1 cellular context compared by ENCODE assay signal in the genomic region with DNA sequence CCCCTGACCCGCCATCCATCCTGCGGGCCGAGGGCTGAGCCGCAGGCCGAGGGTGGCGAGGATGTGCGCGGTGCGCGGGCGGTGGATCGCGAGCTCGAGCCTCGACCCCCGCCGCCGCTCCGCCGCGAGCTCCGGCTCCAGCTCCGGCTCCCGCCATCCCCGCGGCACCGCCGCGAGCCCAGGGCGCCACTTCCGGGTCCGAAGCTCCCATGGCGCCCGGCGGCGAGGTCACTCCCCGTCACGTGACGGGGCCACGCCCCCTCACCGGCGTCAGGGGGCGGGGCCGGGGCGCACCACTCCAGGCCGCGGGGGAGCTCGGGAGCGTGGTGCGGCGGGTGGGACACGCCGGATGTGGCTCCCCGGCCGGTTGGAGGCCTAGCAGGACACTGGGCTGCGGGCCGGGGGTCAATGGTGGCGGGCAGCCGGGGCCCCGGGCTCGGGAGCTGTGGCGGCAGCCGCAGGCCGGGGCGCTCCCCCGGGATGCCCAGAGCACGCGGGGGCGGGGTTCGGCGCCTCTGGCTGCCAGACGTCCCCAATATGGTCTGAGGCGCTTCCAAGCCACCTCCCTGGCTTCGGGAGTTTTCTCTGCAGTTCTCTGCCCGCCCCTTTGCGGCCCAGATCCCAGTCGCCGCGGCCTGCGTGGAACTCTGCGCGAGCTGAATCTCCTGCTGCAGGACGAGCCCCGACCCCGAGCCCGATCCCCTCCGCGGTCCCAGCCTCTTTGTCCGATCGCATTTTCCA.
A peak's percentile ranks its signal among the peaks of the same experiment; 100 is the strongest.
TF ChIP-seq lines count a peak whose summit lies in the region.

A gene with protein sequence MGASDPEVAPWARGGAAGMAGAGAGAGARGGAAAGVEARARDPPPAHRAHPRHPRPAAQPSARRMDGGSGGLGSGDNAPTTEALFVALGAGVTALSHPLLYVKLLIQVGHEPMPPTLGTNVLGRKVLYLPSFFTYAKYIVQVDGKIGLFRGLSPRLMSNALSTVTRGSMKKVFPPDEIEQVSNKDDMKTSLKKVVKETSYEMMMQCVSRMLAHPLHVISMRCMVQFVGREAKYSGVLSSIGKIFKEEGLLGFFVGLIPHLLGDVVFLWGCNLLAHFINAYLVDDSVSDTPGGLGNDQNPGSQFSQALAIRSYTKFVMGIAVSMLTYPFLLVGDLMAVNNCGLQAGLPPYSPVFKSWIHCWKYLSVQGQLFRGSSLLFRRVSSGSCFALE (minus strand): TSS at position 234 of the 741 bp plus-strand sequence. CDS start 23 bp downstream, at position 211.

TF ChIP-seq in HepG2, 621 proteins besides CTCF, POLR2A, EP300 and RAD21 (continued from another document and continues in another):
- TF ChIP-seq, protein P1, sequence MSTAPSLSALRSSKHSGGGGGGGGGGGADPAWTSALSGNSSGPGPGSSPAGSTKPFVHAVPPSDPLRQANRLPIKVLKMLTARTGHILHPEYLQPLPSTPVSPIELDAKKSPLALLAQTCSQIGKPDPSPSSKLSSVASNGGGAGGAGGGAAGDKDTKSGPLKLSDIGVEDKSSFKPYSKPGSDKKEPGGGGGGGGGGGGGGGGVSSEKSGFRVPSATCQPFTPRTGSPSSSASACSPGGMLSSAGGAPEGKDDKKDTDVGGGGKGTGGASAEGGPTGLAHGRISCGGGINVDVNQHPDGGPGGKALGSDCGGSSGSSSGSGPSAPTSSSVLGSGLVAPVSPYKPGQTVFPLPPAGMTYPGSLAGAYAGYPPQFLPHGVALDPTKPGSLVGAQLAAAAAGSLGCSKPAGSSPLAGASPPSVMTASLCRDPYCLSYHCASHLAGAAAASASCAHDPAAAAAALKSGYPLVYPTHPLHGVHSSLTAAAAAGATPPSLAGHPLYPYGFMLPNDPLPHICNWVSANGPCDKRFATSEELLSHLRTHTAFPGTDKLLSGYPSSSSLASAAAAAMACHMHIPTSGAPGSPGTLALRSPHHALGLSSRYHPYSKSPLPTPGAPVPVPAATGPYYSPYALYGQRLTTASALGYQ (CRISPR knock-in tag; IDR thresholded peaks at IDR 0.05) = no peak
- 0 out of 2 replicates have a peak, but pooled peaks have one; percentile 49 for TF ChIP-seq ZBTB7A (CRISPR knock-in tag; IDR thresholded peaks at IDR 0.05)
- TF ChIP-seq IRF2 (CRISPR knock-in tag; IDR thresholded peaks at IDR 0.05) = peak; percentile 63; the same call in 1 of the 2 replicates
- TF ChIP-seq TSC22D2 (CRISPR knock-in tag; IDR thresholded peaks at IDR 0.05; ENCODE audit: borderline replicate concordance) = peak; percentile 84
- TF ChIP-seq JDP2 (CRISPR knock-in tag; IDR thresholded peaks at IDR 0.05; ENCODE audit: borderline replicate concordance) = no peak
- TF ChIP-seq MXD4 (CRISPR knock-in tag; IDR thresholded peaks at IDR 0.05) = peak; percentile 90
- peak; percentile 55; the same call in 1 of the 2 replicates for TF ChIP-seq RXRA (CRISPR knock-in tag; IDR thresholded peaks at IDR 0.05)
- TF ChIP-seq ZNF24 (IDR thresholded peaks at IDR 0.05) = 0 out of 2 replicates have a peak, but pooled peaks have one; percentile 68
- TF ChIP-seq ZNF790 (CRISPR knock-in tag; IDR thresholded peaks at IDR 0.05; ENCODE audit: borderline replicate concordance) = no peak; the same call in 1 of the 2 replicates
- TF ChIP-seq, protein P2, sequence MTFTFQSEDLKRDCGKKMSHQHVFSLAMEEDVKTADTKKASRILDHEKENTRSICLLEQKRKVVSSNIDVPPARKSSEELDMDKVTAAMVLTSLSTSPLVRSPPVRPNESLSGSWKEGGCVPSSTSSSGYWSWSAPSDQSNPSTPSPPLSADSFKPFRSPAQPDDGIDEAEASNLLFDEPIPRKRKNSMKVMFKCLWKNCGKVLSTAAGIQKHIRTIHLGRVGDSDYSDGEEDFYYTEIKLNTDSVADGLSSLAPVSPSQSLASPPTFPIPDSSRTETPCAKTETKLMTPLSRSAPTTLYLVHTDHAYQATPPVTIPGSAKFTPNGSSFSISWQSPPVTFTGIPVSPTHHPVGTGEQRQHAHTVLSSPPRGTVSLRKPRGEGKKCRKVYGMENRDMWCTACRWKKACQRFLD (CRISPR knock-in tag; IDR thresholded peaks at IDR 0.05; ENCODE audit: borderline replicate concordance) = peak; percentile 83; the same call in 1 of the 2 replicates
- TF ChIP-seq HHEX (CRISPR knock-in tag; IDR thresholded peaks at IDR 0.05) = no peak
- TF ChIP-seq STAT6 (CRISPR knock-in tag; IDR thresholded peaks at IDR 0.05; ENCODE audit: borderline replicate concordance) = no peak
- 0 out of 2 replicates have a peak, but pooled peaks have one; percentile 38 for TF ChIP-seq ZNF720 (CRISPR knock-in tag; IDR thresholded peaks at IDR 0.05)
- TF ChIP-seq, protein P3, sequence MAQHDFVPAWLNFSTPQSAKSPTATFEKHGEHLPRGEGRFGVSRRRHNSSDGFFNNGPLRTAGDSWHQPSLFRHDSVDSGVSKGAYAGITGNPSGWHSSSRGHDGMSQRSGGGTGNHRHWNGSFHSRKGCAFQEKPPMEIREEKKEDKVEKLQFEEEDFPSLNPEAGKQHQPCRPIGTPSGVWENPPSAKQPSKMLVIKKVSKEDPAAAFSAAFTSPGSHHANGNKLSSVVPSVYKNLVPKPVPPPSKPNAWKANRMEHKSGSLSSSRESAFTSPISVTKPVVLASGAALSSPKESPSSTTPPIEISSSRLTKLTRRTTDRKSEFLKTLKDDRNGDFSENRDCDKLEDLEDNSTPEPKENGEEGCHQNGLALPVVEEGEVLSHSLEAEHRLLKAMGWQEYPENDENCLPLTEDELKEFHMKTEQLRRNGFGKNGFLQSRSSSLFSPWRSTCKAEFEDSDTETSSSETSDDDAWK (CRISPR knock-in tag; IDR thresholded peaks at IDR 0.05) = no peak
- TF ChIP-seq JUN (CRISPR knock-in tag; IDR thresholded peaks at IDR 0.05) = 0 out of 2 replicates have a peak, but pooled peaks have one; percentile 42
- TF ChIP-seq ZNF737 (CRISPR knock-in tag; IDR thresholded peaks at IDR 0.05; ENCODE audit: borderline replicate concordance) = 0 out of 2 replicates have a peak, but pooled peaks have one; percentile 42
- TF ChIP-seq, protein P4, sequence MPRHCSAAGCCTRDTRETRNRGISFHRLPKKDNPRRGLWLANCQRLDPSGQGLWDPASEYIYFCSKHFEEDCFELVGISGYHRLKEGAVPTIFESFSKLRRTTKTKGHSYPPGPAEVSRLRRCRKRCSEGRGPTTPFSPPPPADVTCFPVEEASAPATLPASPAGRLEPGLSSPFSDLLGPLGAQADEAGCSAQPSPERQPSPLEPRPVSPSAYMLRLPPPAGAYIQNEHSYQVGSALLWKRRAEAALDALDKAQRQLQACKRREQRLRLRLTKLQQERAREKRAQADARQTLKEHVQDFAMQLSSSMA (CRISPR knock-in tag; IDR thresholded peaks at IDR 0.05) = 0 out of 2 replicates have a peak, but pooled peaks have one; percentile 19
- TF ChIP-seq, protein P5, sequence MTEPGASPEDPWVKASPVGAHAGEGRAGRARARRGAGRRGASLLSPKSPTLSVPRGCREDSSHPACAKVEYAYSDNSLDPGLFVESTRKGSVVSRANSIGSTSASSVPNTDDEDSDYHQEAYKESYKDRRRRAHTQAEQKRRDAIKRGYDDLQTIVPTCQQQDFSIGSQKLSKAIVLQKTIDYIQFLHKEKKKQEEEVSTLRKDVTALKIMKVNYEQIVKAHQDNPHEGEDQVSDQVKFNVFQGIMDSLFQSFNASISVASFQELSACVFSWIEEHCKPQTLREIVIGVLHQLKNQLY (CRISPR knock-in tag; IDR thresholded peaks at IDR 0.05) = peak; percentile 56; the same call in 1 of the 2 replicates
- peak; percentile 72; the same call in 1 of the 2 replicates for TF ChIP-seq REL (CRISPR knock-in tag; conservative IDR thresholded peaks at IDR 0.05)
- TF ChIP-seq, protein P6, sequence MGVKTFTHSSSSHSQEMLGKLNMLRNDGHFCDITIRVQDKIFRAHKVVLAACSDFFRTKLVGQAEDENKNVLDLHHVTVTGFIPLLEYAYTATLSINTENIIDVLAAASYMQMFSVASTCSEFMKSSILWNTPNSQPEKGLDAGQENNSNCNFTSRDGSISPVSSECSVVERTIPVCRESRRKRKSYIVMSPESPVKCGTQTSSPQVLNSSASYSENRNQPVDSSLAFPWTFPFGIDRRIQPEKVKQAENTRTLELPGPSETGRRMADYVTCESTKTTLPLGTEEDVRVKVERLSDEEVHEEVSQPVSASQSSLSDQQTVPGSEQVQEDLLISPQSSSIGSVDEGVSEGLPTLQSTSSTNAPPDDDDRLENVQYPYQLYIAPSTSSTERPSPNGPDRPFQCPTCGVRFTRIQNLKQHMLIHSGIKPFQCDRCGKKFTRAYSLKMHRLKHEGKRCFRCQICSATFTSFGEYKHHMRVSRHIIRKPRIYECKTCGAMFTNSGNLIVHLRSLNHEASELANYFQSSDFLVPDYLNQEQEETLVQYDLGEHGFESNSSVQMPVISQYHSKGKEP (CRISPR knock-in tag; IDR thresholded peaks at IDR 0.05) = no peak; the same call in 1 of the 2 replicates
- TF ChIP-seq ZNF576 (CRISPR knock-in tag; IDR thresholded peaks at IDR 0.05) = 0 out of 2 replicates have a peak, but pooled peaks have one; percentile 55
- TF ChIP-seq RBM22 (optimal IDR thresholded peaks at IDR 0.05; ENCODE audit: low read length) = no peak
- TF ChIP-seq ATF7 (IDR thresholded peaks at IDR 0.05) = no peak; the same call in 1 of the 2 replicates
- TF ChIP-seq ATF7 (CRISPR knock-in tag; IDR thresholded peaks at IDR 0.05) = peak; percentile 32; the same call in 1 of the 2 replicates
- TF ChIP-seq, protein P7, sequence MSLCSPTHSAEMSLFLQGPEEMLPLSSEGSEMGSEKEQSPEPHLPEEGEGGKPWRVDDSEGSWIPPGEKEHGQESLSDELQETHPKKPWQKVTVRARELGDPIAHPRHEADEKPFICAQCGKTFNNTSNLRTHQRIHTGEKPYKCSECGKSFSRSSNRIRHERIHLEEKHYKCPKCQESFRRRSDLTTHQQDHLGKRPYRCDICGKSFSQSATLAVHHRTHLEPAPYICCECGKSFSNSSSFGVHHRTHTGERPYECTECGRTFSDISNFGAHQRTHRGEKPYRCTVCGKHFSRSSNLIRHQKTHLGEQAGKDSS (CRISPR knock-in tag; IDR thresholded peaks at IDR 0.05; ENCODE audit: borderline replicate concordance, low read depth) = no peak; the same call in 1 of the 2 replicates
- TF ChIP-seq ZNF558 (CRISPR knock-in tag; IDR thresholded peaks at IDR 0.05; ENCODE audit: borderline replicate concordance) = no peak; the same call in 1 of the 2 replicates
- no peak for TF ChIP-seq PHB2 (IDR thresholded peaks at IDR 0.05; ENCODE audit: partially characterized antibody)
- no peak for TF ChIP-seq HOXA7 (CRISPR knock-in tag; IDR thresholded peaks at IDR 0.05)
- TF ChIP-seq DDIT3 (CRISPR knock-in tag; IDR thresholded peaks at IDR 0.05) = no peak
- 0 out of 2 replicates have a peak, but pooled peaks have one; percentile 26 for TF ChIP-seq MEF2D (CRISPR knock-in tag; IDR thresholded peaks at IDR 0.05)
- TF ChIP-seq GLI4 (CRISPR knock-in tag; IDR thresholded peaks at IDR 0.05; ENCODE audit: borderline replicate concordance) = peak; percentile 91; the same call in 1 of the 2 replicates
- peak; percentile 58; the same call in 1 of the 2 replicates for TF ChIP-seq KMT2B (CRISPR knock-in tag; IDR thresholded peaks at IDR 0.05)
- TF ChIP-seq, protein P8, sequence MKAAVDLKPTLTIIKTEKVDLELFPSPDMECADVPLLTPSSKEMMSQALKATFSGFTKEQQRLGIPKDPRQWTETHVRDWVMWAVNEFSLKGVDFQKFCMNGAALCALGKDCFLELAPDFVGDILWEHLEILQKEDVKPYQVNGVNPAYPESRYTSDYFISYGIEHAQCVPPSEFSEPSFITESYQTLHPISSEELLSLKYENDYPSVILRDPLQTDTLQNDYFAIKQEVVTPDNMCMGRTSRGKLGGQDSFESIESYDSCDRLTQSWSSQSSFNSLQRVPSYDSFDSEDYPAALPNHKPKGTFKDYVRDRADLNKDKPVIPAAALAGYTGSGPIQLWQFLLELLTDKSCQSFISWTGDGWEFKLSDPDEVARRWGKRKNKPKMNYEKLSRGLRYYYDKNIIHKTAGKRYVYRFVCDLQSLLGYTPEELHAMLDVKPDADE (CRISPR knock-in tag; IDR thresholded peaks at IDR 0.05) = no peak
- no peak; the same call in 1 of the 2 replicates for TF ChIP-seq ZNF264 (CRISPR knock-in tag; IDR thresholded peaks at IDR 0.05)
- no peak for TF ChIP-seq ZNF672 (CRISPR knock-in tag; IDR thresholded peaks at IDR 0.05)
- TF ChIP-seq ZNF3 (CRISPR knock-in tag; IDR thresholded peaks at IDR 0.05) = 0 out of 2 replicates have a peak, but pooled peaks have one; percentile 35
- TF ChIP-seq, protein P9, sequence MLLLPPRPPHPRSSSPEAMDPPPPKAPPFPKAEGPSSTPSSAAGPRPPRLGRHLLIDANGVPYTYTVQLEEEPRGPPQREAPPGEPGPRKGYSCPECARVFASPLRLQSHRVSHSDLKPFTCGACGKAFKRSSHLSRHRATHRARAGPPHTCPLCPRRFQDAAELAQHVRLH (CRISPR knock-in tag; IDR thresholded peaks at IDR 0.05; ENCODE audit: borderline replicate concordance, low read depth) = peak; percentile 76; the same call in 1 of the 2 replicates
- TF ChIP-seq, protein P10, sequence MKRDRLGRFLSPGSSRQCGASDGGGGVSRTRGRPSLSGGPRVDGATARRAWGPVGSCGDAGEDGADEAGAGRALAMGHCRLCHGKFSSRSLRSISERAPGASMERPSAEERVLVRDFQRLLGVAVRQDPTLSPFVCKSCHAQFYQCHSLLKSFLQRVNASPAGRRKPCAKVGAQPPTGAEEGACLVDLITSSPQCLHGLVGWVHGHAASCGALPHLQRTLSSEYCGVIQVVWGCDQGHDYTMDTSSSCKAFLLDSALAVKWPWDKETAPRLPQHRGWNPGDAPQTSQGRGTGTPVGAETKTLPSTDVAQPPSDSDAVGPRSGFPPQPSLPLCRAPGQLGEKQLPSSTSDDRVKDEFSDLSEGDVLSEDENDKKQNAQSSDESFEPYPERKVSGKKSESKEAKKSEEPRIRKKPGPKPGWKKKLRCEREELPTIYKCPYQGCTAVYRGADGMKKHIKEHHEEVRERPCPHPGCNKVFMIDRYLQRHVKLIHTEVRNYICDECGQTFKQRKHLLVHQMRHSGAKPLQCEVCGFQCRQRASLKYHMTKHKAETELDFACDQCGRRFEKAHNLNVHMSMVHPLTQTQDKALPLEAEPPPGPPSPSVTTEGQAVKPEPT (CRISPR knock-in tag; IDR thresholded peaks at IDR 0.05; ENCODE audit: low read depth) = peak; percentile 94
- TF ChIP-seq ZNF274 (CRISPR knock-in tag; IDR thresholded peaks at IDR 0.05) = peak; percentile 55; the same call in 1 of the 2 replicates
